In genomic region chr16:714079-714478, GRCh38 we compare ENCODE assay signal across 13 cellular contexts. TPM values are rescaled to one million over a fixed set of nuclear protein-coding genes. Genes with fewer than 3 reads are reported as not detected.
A peak's percentile ranks its signal among the peaks of the same experiment; 100 is the strongest.
DNase-seq lines count a peak whose midpoint lies in the region; ATAC-seq, FAIRE-seq and TF ChIP-seq lines count a peak whose summit lies in the region.
"Had no signal": no experiment of that assay in that cellular context is flagged by ENCODE, and none has a peak within 500 bp of the region (broad histone marks: within the 10 kb centered on the region; RNA-seq: fewer than 3 reads in every experiment).

No MANE protein-coding gene starts in this region.

- H2BK120ac ChIP-seq in H1 (replicated peaks; ENCODE audit: low read depth, low read length) = no peak overlapping the region

- H3K14ac ChIP-seq in H1 (ENCODE audit: insufficient read length) = no peak overlapping the region

- peak overlapping the region; percentile 60 for H3K4me3 Mint-ChIP-seq in MCF 10A (ENCODE audit: unreplicated experiment)
- H3K4me3 Mint-ChIP-seq: HFFc6 had no signal

- no peak for TF ChIP-seq RAD21 in H1 (IDR thresholded peaks at IDR 0.05 in 1 of 2, conservative IDR thresholded peaks at IDR 0.05 in 1 of 2; ENCODE audit: low read depth in 2 of 2, low read length in 2 of 2)

- TF ChIP-seq CTCF in MCF 10A (IDR thresholded peaks at IDR 0.05; ENCODE audit: unreplicated experiment) = no peak
- no peak for TF ChIP-seq CTCF in breast epithelium (IDR thresholded peaks at IDR 0.05)
- no peak for TF ChIP-seq CTCF in H1 (IDR thresholded peaks at IDR 0.05; ENCODE audit: control extremely low read depth in 1 of 3, insufficient read depth in 1 of 3, low read depth in 1 of 3, low read length in 3 of 3)

- H3K56ac ChIP-seq in H1 (replicated peaks; ENCODE audit: insufficient read length, low read depth, low read length) = no peak overlapping the region

- peak overlapping the region; percentile 17; the same call in 1 of the 2 replicates for H4K8ac ChIP-seq in H1 (ENCODE audit: extremely low read depth, insufficient read depth, low read length)

- H3K23ac ChIP-seq in H1 (ENCODE audit: insufficient read length) = no peak overlapping the region

- POLR2A ChIA-PET in MCF 10A (lab: Yijun Ruan, JAX) (interaction anchor here (1.2 to 8.8 kb wide), 6 partner anchors 10 to 74 kb away, joined by 3 to 124 read pairs (median 9); partner anchors contain the start of genes ANTKMT, CCDC78, CHTF18 and CIAO3), H1 (lab: Charles Lee; ENCODE audit: partially characterized antibody) (interaction anchor here (0.8 to 20.9 kb wide), 5 partner anchors 13 to 69 kb away, joined by 3 to 353 read pairs (median 4); partner anchors contain the start of genes ANTKMT, CCDC78, HAGHL and JMJD8)

- no peaks in the 10 kb centered on the region for H3K27me3 Mint-ChIP-seq in MCF 10A (ENCODE audit: insufficient read depth, unreplicated experiment)

- peaks cover 12% of the 10 kb centered on the region for H3K36me3 Mint-ChIP-seq in MCF 10A (ENCODE audit: insufficient read depth, unreplicated experiment)

- no peak overlapping the region for H2BK5ac ChIP-seq in H1 (ENCODE audit: low read depth, low read length)

- H2BK15ac ChIP-seq in H1 (ENCODE audit: low read length) = no peak overlapping the region

- intact Hi-C loops in MCF 10A (cut with micrococcal nuclease) (no loop called here), breast epithelium (cut with DNase I; ENCODE audit: low total_unique reads) (no loop called here)

- peaks cover 11% of the 10 kb centered on the region; the same call in 1 of the 2 replicates for H3K23me2 ChIP-seq in H1 (ENCODE audit: low read depth, low read length)

- peak overlapping the region in 1 of 3 donors; percentile 96 for H3K4me3 ChIP-seq in breast epithelium
- H3K4me3 ChIP-seq in H1 (ENCODE audit: extremely low read depth in 1 of 4, insufficient read depth in 2 of 4, low read depth in 3 of 4, low read length in 4 of 4) = no peak overlapping the region
- H3K4me3 ChIP-seq: lung had no signal

- peaks cover 2 to 4% of the 10 kb centered on the region in 2 experiments for H4K20me1 ChIP-seq in H1 (replicated peaks in 1 of 2; ENCODE audit: control insufficient read depth in 1 of 2, insufficient read depth in 2 of 2, low read length in 2 of 2)

- no peaks in the 10 kb centered on the region for H3K79me2 ChIP-seq in H1 (ENCODE audit: control insufficient read depth in 1 of 2, insufficient read depth in 2 of 2, low read length in 2 of 2)

- DNase-seq in MCF 10A (ENCODE audit: unreplicated experiment) (no peak), breast epithelium (ENCODE audit: low spot score in 2 of 2) (no peak), RCC 7860 (ENCODE audit: low spot score) (peak; percentile 46), H1 (ENCODE audit: low read depth in 1 of 2, low spot score in 2 of 2) (no peak), NAMALWA (ENCODE audit: low spot score) (no peak)
- no peak for DNase-seq in central memory CD4-positive, alpha-beta T cell
- no peak for DNase-seq in effector CD4-positive, alpha-beta T cell
- DNase-seq: activated CD4-positive, alpha-beta T cell treated with anti-CD3 and anti-CD28 coated beads for 4 hours had no signal

- no peak overlapping the region for H3K18ac ChIP-seq in H1 (ENCODE audit: extremely low read depth, low read length)

- H3K27ac ChIP-seq in breast epithelium (no peak overlapping the region), H1 (ENCODE audit: low read depth, low read length) (no peak overlapping the region)

- no peak for TF ChIP-seq EP300 in H1 (IDR thresholded peaks at IDR 0.05; ENCODE audit: borderline replicate concordance in 1 of 2, low read depth in 2 of 2, low read length in 2 of 2)

- WGBS in H1 (ENCODE audit: extremely low coverage in 1 of 2, insufficient coverage in 1 of 2, insufficient read length in 1 of 2, insufficient replicate concordance in 2 of 2, low coverage in 1 of 2, low lambda C conversion rate in 2 of 2, missing lambda C conversion rate in 1 of 2), 2 experiments = 88% methylated on average over 11 of the region's 11 CpGs; no CpG with 5 or more reads in 1 of the 2 experiments

- BruUV-seq in MCF 10A (replicated peaks; lab: Mats Ljungman, UMichigan) = no TSS peak

- H3K9ac ChIP-seq in H1 (replicated peaks in 1 of 4; ENCODE audit: extremely low read depth in 1 of 4, low read depth in 3 of 4, low read length in 3 of 4) = no peak overlapping the region

- H2AK5ac ChIP-seq in H1 (ENCODE audit: low read depth, low read length) = peak overlapping the region; percentile 75; the same call in 1 of the 2 replicates

- H3K9me3 ChIP-seq in breast epithelium (no peaks in the 10 kb centered on the region), H1 (ENCODE audit: insufficient read depth in 2 of 2, low read depth in 1 of 2, low read length in 1 of 2) (no peaks in the 10 kb centered on the region)

- H3K27me3 ChIP-seq in breast epithelium = peaks cover 12 to 30% of the 10 kb centered on the region in 2 donors
- peaks cover 1 to 56% (median 29%) of the 10 kb centered on the region in 4 experiments for H3K27me3 ChIP-seq in H1 (replicated peaks in 1 of 4; ENCODE audit: control insufficient read depth in 3 of 4, extremely low read depth in 1 of 4, insufficient read depth in 3 of 4, low read length in 3 of 4)

- no peak for ATAC-seq in GM18907 (IDR thresholded peaks at IDR 0.05; ENCODE audit: unreplicated experiment)

- 0 out of 4 replicates have a peak overlapping the region, but pooled peaks of 1 of the 2 experiments have one; percentile 53 for H3K4me2 ChIP-seq in H1 (ENCODE audit: insufficient read depth in 1 of 2, low read depth in 2 of 2, low read length in 2 of 2)

- FAIRE-seq in RCC 7860 (lab: Jason Lieb, UNC) (no peak), H1 (lab: Jason Lieb, UNC) (no peak)
- FAIRE-seq: A204.1 had no signal

- H2BK20ac ChIP-seq in H1 (ENCODE audit: low read length) = no peak overlapping the region

- no peak overlapping the region for H4K91ac ChIP-seq in H1 (replicated peaks; ENCODE audit: insufficient read length, low read length)

- no peak overlapping the region for H2BK12ac ChIP-seq in H1 (ENCODE audit: low read depth, low read length)

- TF ChIP-seq POLR2A in breast epithelium (IDR thresholded peaks at IDR 0.05) (no peak), H1 (IDR thresholded peaks at IDR 0.05; ENCODE audit: control extremely low read depth in 1 of 2, low read depth in 2 of 2, low read length in 2 of 2) (no peak)

- no peaks in the 10 kb centered on the region for H3K9me3 Mint-ChIP-seq in MCF 10A (ENCODE audit: unreplicated experiment)
- H3K9me3 Mint-ChIP-seq: dendritic cell treated with granulocyte-macrophage colony-stimulating factor and Interleukin-4, amounts not matched to agents 40 ng/mL and 50 ng/mL, for 4 days; HFFc6 had no signal

- no peak overlapping the region for H4K5ac ChIP-seq in H1 (ENCODE audit: insufficient read length, low read depth, low read length)

- H3K4ac ChIP-seq in H1 (replicated peaks; ENCODE audit: insufficient read length, low read depth, low read length) = no peak overlapping the region

- peaks cover 0 to 11% of the 10 kb centered on the region in 2 donors for H3K4me1 ChIP-seq in breast epithelium
- peaks cover 0 to 23% (median 14%) of the 10 kb centered on the region in 4 experiments; a peak in 5 of 7 replicates for H3K4me1 ChIP-seq in H1 (replicated peaks in 1 of 4; ENCODE audit: control insufficient read depth in 3 of 4, insufficient read depth in 4 of 4, low read length in 3 of 4)

- no peaks in the 10 kb centered on the region for H3K79me1 ChIP-seq in H1 (ENCODE audit: low read depth, low read length)

- H3K36me3 ChIP-seq in breast epithelium (no peaks in the 10 kb centered on the region), H1 (ENCODE audit: control insufficient read depth in 2 of 4, insufficient read depth in 4 of 4, low read length in 3 of 4) (no peaks in the 10 kb centered on the region)

- H3K27ac Mint-ChIP-seq in MCF 10A (ENCODE audit: low read depth, unreplicated experiment) = no peak overlapping the region
- H3K27ac Mint-ChIP-seq: dendritic cell treated with granulocyte-macrophage colony-stimulating factor and Interleukin-4, amounts not matched to agents 40 ng/mL and 50 ng/mL, for 4 days; HFFc6 had no signal

- peaks cover 18% of the 10 kb centered on the region for H3K4me1 Mint-ChIP-seq in MCF 10A (ENCODE audit: insufficient read depth, unreplicated experiment)

- CTCF ChIA-PET in MCF 10A (lab: Yijun Ruan, JAX) (interaction anchor here (0.6 to 1.6 kb wide), 5 partner anchors 10 to 71 kb away, joined by 3 to 6 read pairs (median 4); no protein-coding TSS in a partner anchor), H1 (lab: Charles Lee; ENCODE audit: partially characterized antibody) (interaction anchor here (0.8 to 33.4 kb wide), 7 partner anchors 11 to 168 kb away, joined by 3 to 977 read pairs (median 5); partner anchors contain the start of genes ANTKMT, CCDC78, CHTF18 and CIAO3)

- no peak overlapping the region for H2AFZ ChIP-seq in H1 (ENCODE audit: low read length)

RNA-seq across cellular contexts. Expression of gene METRN, which starts 0.8 kb away (rescaled TPM):
- total RNA-seq in MCF 10A (2022) (56.3 and 69.5 TPM in 2 replicates), breast epithelium (10 to 100 TPM; 23.6 to 30.2 (median 24.3) TPM)
- 18.7 and 19.1 TPM in 2 replicates for total RNA-seq in H1 (2021; fragmentation: NEBNext Ultra II Directional; extraction: Animal tissue kit (Norgen Biotek cat#: 25700))
- 25.8 and 43.4 TPM in 2 replicates for polyA plus RNA-seq in H1 (2011; rRNA removed)
- 39.6 TPM for polyA plus RNA-seq in H1 (2011; cell fraction: cytosol; rRNA removed)
- polyA plus RNA-seq in H1 (2011; cell fraction: nucleus; rRNA removed) = 64.1 TPM
- 7.7 to 23.1 TPM (median 19.6 TPM) in 4 replicates for polyA plus RNA-seq in H1 (2012, experiment 1 of 2)
- polyA plus RNA-seq in H1 (2012, experiment 2 of 2) = 13.6 TPM
- 11.6 TPM for polyA plus RNA-seq in H1 (2013, experiment 1 of 2)
- 12.0 TPM for polyA plus RNA-seq in H1 (2013, experiment 2 of 2)
- polyA minus RNA-seq in H1 (2011; rRNA and poly(A)+ RNA removed) = 2.6 and 3.7 TPM in 2 replicates
- 10.6 TPM for polyA minus RNA-seq in H1 (2011; cell fraction: cytosol; rRNA and poly(A)+ RNA removed)
- polyA minus RNA-seq in H1 (2011; cell fraction: nucleus; rRNA and poly(A)+ RNA removed) = 13.7 TPM

RNA-seq across cellular contexts. Expression of gene ANTKMT, which starts 6.9 kb away (rescaled TPM):
- 54.7 and 55.8 TPM in 2 replicates for total RNA-seq in MCF 10A (2022)
- total RNA-seq in breast epithelium = 10 to 100 TPM; 29.9 to 35.7 (median 30.4) TPM
- 26.5 and 31.8 TPM in 2 replicates for total RNA-seq in H1 (2021; fragmentation: NEBNext Ultra II Directional; extraction: Animal tissue kit (Norgen Biotek cat#: 25700))
- polyA plus RNA-seq in H1 (2011; rRNA removed) = 26.6 and 50.3 TPM in 2 replicates
- 26.8 TPM for polyA plus RNA-seq in H1 (2011; cell fraction: cytosol; rRNA removed)
- 47.4 TPM for polyA plus RNA-seq in H1 (2011; cell fraction: nucleus; rRNA removed)
- 5.3 to 19.7 TPM (median 15.5 TPM) in 4 replicates for polyA plus RNA-seq in H1 (2012, experiment 1 of 2)
- polyA plus RNA-seq in H1 (2012, experiment 2 of 2) = 9.2 TPM
- 26.3 TPM for polyA plus RNA-seq in H1 (2013, experiment 1 of 2)
- 25.7 TPM for polyA plus RNA-seq in H1 (2013, experiment 2 of 2)
- polyA minus RNA-seq in H1 (2011; rRNA and poly(A)+ RNA removed) = 0.66 and 1.2 TPM in 2 replicates
- polyA minus RNA-seq in H1 (2011; cell fraction: cytosol; rRNA and poly(A)+ RNA removed) = 13.1 TPM
- polyA minus RNA-seq in H1 (2011; cell fraction: nucleus; rRNA and poly(A)+ RNA removed) = 15.1 TPM

RNA-seq across cellular contexts. Expression of gene FBXL16, which starts 8.5 kb away (rescaled TPM):
- total RNA-seq in MCF 10A (2022) (40.5 and 48.2 TPM in 2 replicates), breast epithelium (1 to 10 TPM in 2 of 3 donors, not detected in 1; 2.6 to 4.2 TPM)
- 10.3 and 12.5 TPM in 2 replicates for total RNA-seq in H1 (2021; fragmentation: NEBNext Ultra II Directional; extraction: Animal tissue kit (Norgen Biotek cat#: 25700))
- 12.8 and 21.9 TPM in 2 replicates for polyA plus RNA-seq in H1 (2011; rRNA removed)
- 10.8 TPM for polyA plus RNA-seq in H1 (2011; cell fraction: cytosol; rRNA removed)
- polyA plus RNA-seq in H1 (2011; cell fraction: nucleus; rRNA removed) = 15.2 TPM
- polyA plus RNA-seq in H1 (2012, experiment 1 of 2) = 6.9 to 31.1 TPM (median 29.9 TPM) in 4 replicates
- 7.1 TPM for polyA plus RNA-seq in H1 (2012, experiment 2 of 2)
- 15.8 TPM for polyA plus RNA-seq in H1 (2013, experiment 1 of 2)
- 14.3 TPM for polyA plus RNA-seq in H1 (2013, experiment 2 of 2)
- 3.3 and 3.8 TPM in 2 replicates for polyA minus RNA-seq in H1 (2011; rRNA and poly(A)+ RNA removed)
- 10.3 TPM for polyA minus RNA-seq in H1 (2011; cell fraction: cytosol; rRNA and poly(A)+ RNA removed)
- 7.1 TPM for polyA minus RNA-seq in H1 (2011; cell fraction: nucleus; rRNA and poly(A)+ RNA removed)

RNA-seq across cellular contexts. Expression of gene CCDC78, which starts 12.2 kb away (rescaled TPM):
- total RNA-seq in MCF 10A (2022) (4.6 and 6.0 TPM in 2 replicates), breast epithelium (1 to 10 TPM in 2 of 3 donors, under 1 TPM in 1; 0.48 to 2.9 (median 2.6) TPM)
- 8.2 and 8.5 TPM in 2 replicates for total RNA-seq in H1 (2021; fragmentation: NEBNext Ultra II Directional; extraction: Animal tissue kit (Norgen Biotek cat#: 25700))
- polyA plus RNA-seq in H1 (2011; rRNA removed) = 7.1 and 10.9 TPM in 2 replicates
- polyA plus RNA-seq in H1 (2011; cell fraction: cytosol; rRNA removed) = 9.8 TPM
- polyA plus RNA-seq in H1 (2011; cell fraction: nucleus; rRNA removed) = 90.1 TPM
- 7.2 to 12.1 TPM (median 10.1 TPM) in 4 replicates for polyA plus RNA-seq in H1 (2012, experiment 1 of 2)
- 4.7 TPM for polyA plus RNA-seq in H1 (2012, experiment 2 of 2)
- 6.5 TPM for polyA plus RNA-seq in H1 (2013, experiment 1 of 2)
- polyA plus RNA-seq in H1 (2013, experiment 2 of 2) = 6.2 TPM
- 1.3 and 1.4 TPM in 2 replicates for polyA minus RNA-seq in H1 (2011; rRNA and poly(A)+ RNA removed)
- 2.9 TPM for polyA minus RNA-seq in H1 (2011; cell fraction: cytosol; rRNA and poly(A)+ RNA removed)
- polyA minus RNA-seq in H1 (2011; cell fraction: nucleus; rRNA and poly(A)+ RNA removed) = 14.3 TPM

RNA-seq across cellular contexts. Expression of gene HAGHL, which starts 12.8 kb away (rescaled TPM):
- total RNA-seq in MCF 10A (2022) (20.1 and 24.5 TPM in 2 replicates), breast epithelium (1 to 10 TPM; 4.3 to 7.5 (median 5.1) TPM)
- total RNA-seq in H1 (2021; fragmentation: NEBNext Ultra II Directional; extraction: Animal tissue kit (Norgen Biotek cat#: 25700)) = 23.1 and 26.6 TPM in 2 replicates
- 26.9 and 41.5 TPM in 2 replicates for polyA plus RNA-seq in H1 (2011; rRNA removed)
- 40.3 TPM for polyA plus RNA-seq in H1 (2011; cell fraction: cytosol; rRNA removed)
- polyA plus RNA-seq in H1 (2011; cell fraction: nucleus; rRNA removed) = 107 TPM
- polyA plus RNA-seq in H1 (2012, experiment 1 of 2) = 12.3 to 24.7 TPM (median 23.4 TPM) in 4 replicates
- polyA plus RNA-seq in H1 (2012, experiment 2 of 2) = 11.8 TPM
- polyA plus RNA-seq in H1 (2013, experiment 1 of 2) = 12.5 TPM
- 14.3 TPM for polyA plus RNA-seq in H1 (2013, experiment 2 of 2)
- 2.0 and 3.2 TPM in 2 replicates for polyA minus RNA-seq in H1 (2011; rRNA and poly(A)+ RNA removed)
- 12.3 TPM for polyA minus RNA-seq in H1 (2011; cell fraction: cytosol; rRNA and poly(A)+ RNA removed)
- polyA minus RNA-seq in H1 (2011; cell fraction: nucleus; rRNA and poly(A)+ RNA removed) = 15.1 TPM
